In genomic region chr11:3824714-3825472, GRCh38 we compare ENCODE assay signal across 1 cellular context.
TF ChIP-seq lines count a peak whose summit lies in the region.

No MANE protein-coding gene starts in this region.

TF ChIP-seq in K562, 482 proteins besides CTCF, POLR2A, EP300 and RAD21 (continued from another document and continues in another):
- no peak for TF ChIP-seq GTF3C2 (IDR thresholded peaks at IDR 0.05; ENCODE audit: borderline replicate concordance, extremely low read depth, insufficient read length)
- TF ChIP-seq ZNF12 (CRISPR knock-in tag; IDR thresholded peaks at IDR 0.05), result 0 out of 2 replicates have a peak, but pooled peaks have one; percentile 15
- TF ChIP-seq, protein P1, sequence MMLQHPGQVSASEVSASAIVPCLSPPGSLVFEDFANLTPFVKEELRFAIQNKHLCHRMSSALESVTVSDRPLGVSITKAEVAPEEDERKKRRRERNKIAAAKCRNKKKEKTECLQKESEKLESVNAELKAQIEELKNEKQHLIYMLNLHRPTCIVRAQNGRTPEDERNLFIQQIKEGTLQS (IDR thresholded peaks at IDR 0.05), result no peak
- TF ChIP-seq, protein P1 (CRISPR knock-in tag; conservative IDR thresholded peaks at IDR 0.05), result no peak
- peak; percentile 73 for TF ChIP-seq ZFX (CRISPR knock-in tag; IDR thresholded peaks at IDR 0.05)
- peak; percentile 43; the same call in 1 of the 2 replicates for TF ChIP-seq PKNOX1 (IDR thresholded peaks at IDR 0.05)
- no peak for TF ChIP-seq ZNF184 (CRISPR knock-in tag; IDR thresholded peaks at IDR 0.05)
- TF ChIP-seq BRD4 (IDR thresholded peaks at IDR 0.05), result no peak
- no peak for TF ChIP-seq PHF20 (IDR thresholded peaks at IDR 0.05; ENCODE audit: partially characterized antibody)
- no peak for TF ChIP-seq NFATC3 (IDR thresholded peaks at IDR 0.05)
- no peak for TF ChIP-seq SMARCA5 (IDR thresholded peaks at IDR 0.05)
- no peak for TF ChIP-seq E2F3 (CRISPR knock-in tag; IDR thresholded peaks at IDR 0.05)
- TF ChIP-seq, protein P2, sequence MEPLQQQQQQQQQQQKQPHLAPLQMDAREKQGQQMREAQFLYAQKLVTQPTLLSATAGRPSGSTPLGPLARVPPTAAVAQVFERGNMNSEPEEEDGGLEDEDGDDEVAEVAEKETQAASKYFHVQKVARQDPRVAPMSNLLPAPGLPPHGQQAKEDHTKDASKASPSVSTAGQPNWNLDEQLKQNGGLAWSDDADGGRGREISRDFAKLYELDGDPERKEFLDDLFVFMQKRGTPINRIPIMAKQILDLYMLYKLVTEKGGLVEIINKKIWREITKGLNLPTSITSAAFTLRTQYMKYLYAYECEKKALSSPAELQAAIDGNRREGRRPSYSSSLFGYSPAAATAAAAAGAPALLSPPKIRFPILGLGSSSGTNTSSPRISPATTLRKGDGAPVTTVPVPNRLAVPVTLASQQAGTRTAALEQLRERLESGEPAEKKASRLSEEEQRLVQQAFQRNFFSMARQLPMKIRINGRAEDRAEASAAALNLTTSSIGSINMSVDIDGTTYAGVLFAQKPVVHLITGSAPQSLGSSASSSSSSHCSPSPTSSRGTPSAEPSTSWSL (CRISPR knock-in tag; IDR thresholded peaks at IDR 0.05; ENCODE audit: borderline replicate concordance), result no peak
- TF ChIP-seq PTRF (tag; IDR thresholded peaks at IDR 0.05), result no peak
- TF ChIP-seq OTX1 (CRISPR knock-in tag; IDR thresholded peaks at IDR 0.05), result 0 out of 2 replicates have a peak, but pooled peaks have one; percentile 39
- no peak for TF ChIP-seq ZNF740 (CRISPR knock-in tag; IDR thresholded peaks at IDR 0.05)
- no peak for TF ChIP-seq ZNF740 (tag; IDR thresholded peaks at IDR 0.05)
- no peak for TF ChIP-seq FOXA1 (IDR thresholded peaks at IDR 0.05; ENCODE audit: borderline replicate concordance)
- TF ChIP-seq PHF21A (IDR thresholded peaks at IDR 0.05; ENCODE audit: borderline replicate concordance, low read depth), result 0 out of 2 replicates have a peak, but pooled peaks have one; percentile 12
- peak in 1 of 2 experiments; percentile 23; a peak in 1 of 4 replicates for TF ChIP-seq ARNT (IDR thresholded peaks at IDR 0.05)
- no peak for TF ChIP-seq ZC3H4 (CRISPR knock-in tag; IDR thresholded peaks at IDR 0.05; ENCODE audit: borderline replicate concordance)
- TF ChIP-seq, protein P3, sequence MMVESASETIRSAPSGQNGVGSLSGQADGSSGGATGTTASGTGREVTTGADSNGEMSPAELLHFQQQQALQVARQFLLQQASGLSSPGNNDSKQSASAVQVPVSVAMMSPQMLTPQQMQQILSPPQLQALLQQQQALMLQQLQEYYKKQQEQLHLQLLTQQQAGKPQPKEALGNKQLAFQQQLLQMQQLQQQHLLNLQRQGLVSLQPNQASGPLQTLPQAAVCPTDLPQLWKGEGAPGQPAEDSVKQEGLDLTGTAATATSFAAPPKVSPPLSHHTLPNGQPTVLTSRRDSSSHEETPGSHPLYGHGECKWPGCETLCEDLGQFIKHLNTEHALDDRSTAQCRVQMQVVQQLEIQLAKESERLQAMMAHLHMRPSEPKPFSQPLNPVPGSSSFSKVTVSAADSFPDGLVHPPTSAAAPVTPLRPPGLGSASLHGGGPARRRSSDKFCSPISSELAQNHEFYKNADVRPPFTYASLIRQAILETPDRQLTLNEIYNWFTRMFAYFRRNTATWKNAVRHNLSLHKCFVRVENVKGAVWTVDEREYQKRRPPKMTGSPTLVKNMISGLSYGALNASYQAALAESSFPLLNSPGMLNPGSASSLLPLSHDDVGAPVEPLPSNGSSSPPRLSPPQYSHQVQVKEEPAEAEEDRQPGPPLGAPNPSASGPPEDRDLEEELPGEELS (CRISPR knock-in tag; IDR thresholded peaks at IDR 0.05; ENCODE audit: borderline replicate concordance), result no peak
- no peak for TF ChIP-seq SAFB (IDR thresholded peaks at IDR 0.05; ENCODE audit: borderline replicate concordance, low read depth, low read length)
- TF ChIP-seq TEAD4 (IDR thresholded peaks at IDR 0.05; ENCODE audit: low read length), result peak; percentile 63
- no peak for TF ChIP-seq TEAD4 (CRISPR knock-in tag; IDR thresholded peaks at IDR 0.05; ENCODE audit: borderline replicate concordance)
- no peak for TF ChIP-seq PCBP1 (IDR thresholded peaks at IDR 0.05; ENCODE audit: low read depth, low read length, poor library complexity, severe bottlenecking)
- no peak for TF ChIP-seq SMARCE1 (IDR thresholded peaks at IDR 0.05)
- peak; percentile 82 for TF ChIP-seq MYC (IDR thresholded peaks at IDR 0.05; ENCODE audit: low read depth, low read length)
- no peak for TF ChIP-seq MYC (CRISPR knock-in tag; IDR thresholded peaks at IDR 0.05; ENCODE audit: borderline replicate concordance, low read depth)
- TF ChIP-seq PHF8 (IDR thresholded peaks at IDR 0.05; ENCODE audit: borderline replicate concordance, low read length), result no peak
- TF ChIP-seq CREB3 (tag; conservative IDR thresholded peaks at IDR 0.05; ENCODE audit: low read depth), result no peak
- peak; percentile 39; the same call in 1 of the 2 replicates for TF ChIP-seq ARID1B (IDR thresholded peaks at IDR 0.05)
- TF ChIP-seq KDM5B (IDR thresholded peaks at IDR 0.05; ENCODE audit: insufficient replicate concordance, low read depth, low read length), result no peak
- peak; percentile 69; the same call in 1 of the 2 replicates for TF ChIP-seq NBN (IDR thresholded peaks at IDR 0.05; ENCODE audit: low read depth)
- TF ChIP-seq ATF7 (IDR thresholded peaks at IDR 0.05), result peak; percentile 88
- no peak for TF ChIP-seq ZNF217 (CRISPR knock-in tag; IDR thresholded peaks at IDR 0.05)
- TF ChIP-seq RFX7 (CRISPR knock-in tag; IDR thresholded peaks at IDR 0.05), result 0 out of 2 replicates have a peak, but pooled peaks have one; percentile 45
- no peak for TF ChIP-seq RFX5 (IDR thresholded peaks at IDR 0.05; ENCODE audit: low read depth, low read length)
- no peak for TF ChIP-seq ZZZ3 (IDR thresholded peaks at IDR 0.05)
- TF ChIP-seq XRCC4 (IDR thresholded peaks at IDR 0.05; ENCODE audit: extremely low read depth, insufficient read depth, insufficient read length), result no peak
- TF ChIP-seq SMAD1 (IDR thresholded peaks at IDR 0.05; ENCODE audit: low read depth, low read length, partially characterized antibody), result no peak
- TF ChIP-seq ETS1 (conservative IDR thresholded peaks at IDR 0.05; ENCODE audit: control insufficient read depth, low read depth, low read length), result no peak
- TF ChIP-seq ZNF785 (CRISPR knock-in tag; IDR thresholded peaks at IDR 0.05), result no peak
- TF ChIP-seq NUFIP1 (IDR thresholded peaks at IDR 0.05; ENCODE audit: partially characterized antibody), result no peak
- no peak for TF ChIP-seq GATAD2A (IDR thresholded peaks at IDR 0.05)
- no peak for TF ChIP-seq NCOA1 (IDR thresholded peaks at IDR 0.05; ENCODE audit: low read depth)
- no peak; a peak in 1 of 4 replicates for TF ChIP-seq TBL1XR1 (IDR thresholded peaks at IDR 0.05; ENCODE audit: low read length in 2 of 2)
- peak; percentile 52; the same call in 1 of the 2 replicates for TF ChIP-seq CCAR2 (IDR thresholded peaks at IDR 0.05; ENCODE audit: low read depth, low read length)
- no peak for TF ChIP-seq GTF2B (IDR thresholded peaks at IDR 0.05; ENCODE audit: extremely low read depth, insufficient read length)
- TF ChIP-seq MAX (CRISPR knock-in tag; IDR thresholded peaks at IDR 0.05), result no peak
- no peak for TF ChIP-seq SRSF9 (IDR thresholded peaks at IDR 0.05; ENCODE audit: borderline replicate concordance, low read depth, low read length)
- TF ChIP-seq, protein P4, sequence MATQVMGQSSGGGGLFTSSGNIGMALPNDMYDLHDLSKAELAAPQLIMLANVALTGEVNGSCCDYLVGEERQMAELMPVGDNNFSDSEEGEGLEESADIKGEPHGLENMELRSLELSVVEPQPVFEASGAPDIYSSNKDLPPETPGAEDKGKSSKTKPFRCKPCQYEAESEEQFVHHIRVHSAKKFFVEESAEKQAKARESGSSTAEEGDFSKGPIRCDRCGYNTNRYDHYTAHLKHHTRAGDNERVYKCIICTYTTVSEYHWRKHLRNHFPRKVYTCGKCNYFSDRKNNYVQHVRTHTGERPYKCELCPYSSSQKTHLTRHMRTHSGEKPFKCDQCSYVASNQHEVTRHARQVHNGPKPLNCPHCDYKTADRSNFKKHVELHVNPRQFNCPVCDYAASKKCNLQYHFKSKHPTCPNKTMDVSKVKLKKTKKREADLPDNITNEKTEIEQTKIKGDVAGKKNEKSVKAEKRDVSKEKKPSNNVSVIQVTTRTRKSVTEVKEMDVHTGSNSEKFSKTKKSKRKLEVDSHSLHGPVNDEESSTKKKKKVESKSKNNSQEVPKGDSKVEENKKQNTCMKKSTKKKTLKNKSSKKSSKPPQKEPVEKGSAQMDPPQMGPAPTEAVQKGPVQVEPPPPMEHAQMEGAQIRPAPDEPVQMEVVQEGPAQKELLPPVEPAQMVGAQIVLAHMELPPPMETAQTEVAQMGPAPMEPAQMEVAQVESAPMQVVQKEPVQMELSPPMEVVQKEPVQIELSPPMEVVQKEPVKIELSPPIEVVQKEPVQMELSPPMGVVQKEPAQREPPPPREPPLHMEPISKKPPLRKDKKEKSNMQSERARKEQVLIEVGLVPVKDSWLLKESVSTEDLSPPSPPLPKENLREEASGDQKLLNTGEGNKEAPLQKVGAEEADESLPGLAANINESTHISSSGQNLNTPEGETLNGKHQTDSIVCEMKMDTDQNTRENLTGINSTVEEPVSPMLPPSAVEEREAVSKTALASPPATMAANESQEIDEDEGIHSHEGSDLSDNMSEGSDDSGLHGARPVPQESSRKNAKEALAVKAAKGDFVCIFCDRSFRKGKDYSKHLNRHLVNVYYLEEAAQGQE (CRISPR knock-in tag; IDR thresholded peaks at IDR 0.05; ENCODE audit: low read depth), result no peak; the same call in 1 of the 2 replicates
